ENCODE assay signal across 1 cellular context in the genomic region with DNA sequence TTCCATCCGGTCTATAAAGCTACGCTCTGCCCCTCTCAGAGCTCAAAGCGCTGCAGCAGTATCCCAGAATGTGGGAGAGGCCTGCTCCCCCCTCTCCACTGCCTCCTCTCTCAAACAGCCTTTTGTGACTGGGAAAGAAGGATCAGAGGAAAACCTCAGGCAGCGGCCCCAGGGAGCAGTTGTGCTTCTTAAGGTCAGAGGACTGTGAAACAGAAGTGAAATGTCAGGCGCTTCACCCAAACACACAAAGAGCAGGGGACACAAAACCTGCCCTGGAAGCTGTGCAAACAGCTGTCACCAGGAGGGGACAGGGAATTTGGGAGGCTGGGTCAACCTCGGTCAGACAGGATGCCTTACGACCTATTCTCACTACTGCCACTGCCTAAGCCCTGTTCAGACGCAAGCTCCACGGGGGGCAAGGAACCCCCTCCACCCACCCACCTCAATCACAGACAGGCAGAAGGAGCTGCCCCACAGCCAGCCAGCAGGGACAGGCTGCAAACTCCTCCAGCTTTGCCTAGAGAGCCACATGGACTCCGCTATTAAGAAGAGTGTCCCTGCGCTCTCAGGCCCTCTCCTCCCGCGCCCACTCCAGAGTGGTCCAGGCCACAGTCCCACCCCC.
TF ChIP-seq lines count a peak whose summit lies in the region.

No MANE protein-coding gene starts in this region.

TF ChIP-seq in GM23338, 12 proteins besides CTCF, POLR2A, EP300 and RAD21 (continued from another document):
- TF ChIP-seq, protein P1, sequence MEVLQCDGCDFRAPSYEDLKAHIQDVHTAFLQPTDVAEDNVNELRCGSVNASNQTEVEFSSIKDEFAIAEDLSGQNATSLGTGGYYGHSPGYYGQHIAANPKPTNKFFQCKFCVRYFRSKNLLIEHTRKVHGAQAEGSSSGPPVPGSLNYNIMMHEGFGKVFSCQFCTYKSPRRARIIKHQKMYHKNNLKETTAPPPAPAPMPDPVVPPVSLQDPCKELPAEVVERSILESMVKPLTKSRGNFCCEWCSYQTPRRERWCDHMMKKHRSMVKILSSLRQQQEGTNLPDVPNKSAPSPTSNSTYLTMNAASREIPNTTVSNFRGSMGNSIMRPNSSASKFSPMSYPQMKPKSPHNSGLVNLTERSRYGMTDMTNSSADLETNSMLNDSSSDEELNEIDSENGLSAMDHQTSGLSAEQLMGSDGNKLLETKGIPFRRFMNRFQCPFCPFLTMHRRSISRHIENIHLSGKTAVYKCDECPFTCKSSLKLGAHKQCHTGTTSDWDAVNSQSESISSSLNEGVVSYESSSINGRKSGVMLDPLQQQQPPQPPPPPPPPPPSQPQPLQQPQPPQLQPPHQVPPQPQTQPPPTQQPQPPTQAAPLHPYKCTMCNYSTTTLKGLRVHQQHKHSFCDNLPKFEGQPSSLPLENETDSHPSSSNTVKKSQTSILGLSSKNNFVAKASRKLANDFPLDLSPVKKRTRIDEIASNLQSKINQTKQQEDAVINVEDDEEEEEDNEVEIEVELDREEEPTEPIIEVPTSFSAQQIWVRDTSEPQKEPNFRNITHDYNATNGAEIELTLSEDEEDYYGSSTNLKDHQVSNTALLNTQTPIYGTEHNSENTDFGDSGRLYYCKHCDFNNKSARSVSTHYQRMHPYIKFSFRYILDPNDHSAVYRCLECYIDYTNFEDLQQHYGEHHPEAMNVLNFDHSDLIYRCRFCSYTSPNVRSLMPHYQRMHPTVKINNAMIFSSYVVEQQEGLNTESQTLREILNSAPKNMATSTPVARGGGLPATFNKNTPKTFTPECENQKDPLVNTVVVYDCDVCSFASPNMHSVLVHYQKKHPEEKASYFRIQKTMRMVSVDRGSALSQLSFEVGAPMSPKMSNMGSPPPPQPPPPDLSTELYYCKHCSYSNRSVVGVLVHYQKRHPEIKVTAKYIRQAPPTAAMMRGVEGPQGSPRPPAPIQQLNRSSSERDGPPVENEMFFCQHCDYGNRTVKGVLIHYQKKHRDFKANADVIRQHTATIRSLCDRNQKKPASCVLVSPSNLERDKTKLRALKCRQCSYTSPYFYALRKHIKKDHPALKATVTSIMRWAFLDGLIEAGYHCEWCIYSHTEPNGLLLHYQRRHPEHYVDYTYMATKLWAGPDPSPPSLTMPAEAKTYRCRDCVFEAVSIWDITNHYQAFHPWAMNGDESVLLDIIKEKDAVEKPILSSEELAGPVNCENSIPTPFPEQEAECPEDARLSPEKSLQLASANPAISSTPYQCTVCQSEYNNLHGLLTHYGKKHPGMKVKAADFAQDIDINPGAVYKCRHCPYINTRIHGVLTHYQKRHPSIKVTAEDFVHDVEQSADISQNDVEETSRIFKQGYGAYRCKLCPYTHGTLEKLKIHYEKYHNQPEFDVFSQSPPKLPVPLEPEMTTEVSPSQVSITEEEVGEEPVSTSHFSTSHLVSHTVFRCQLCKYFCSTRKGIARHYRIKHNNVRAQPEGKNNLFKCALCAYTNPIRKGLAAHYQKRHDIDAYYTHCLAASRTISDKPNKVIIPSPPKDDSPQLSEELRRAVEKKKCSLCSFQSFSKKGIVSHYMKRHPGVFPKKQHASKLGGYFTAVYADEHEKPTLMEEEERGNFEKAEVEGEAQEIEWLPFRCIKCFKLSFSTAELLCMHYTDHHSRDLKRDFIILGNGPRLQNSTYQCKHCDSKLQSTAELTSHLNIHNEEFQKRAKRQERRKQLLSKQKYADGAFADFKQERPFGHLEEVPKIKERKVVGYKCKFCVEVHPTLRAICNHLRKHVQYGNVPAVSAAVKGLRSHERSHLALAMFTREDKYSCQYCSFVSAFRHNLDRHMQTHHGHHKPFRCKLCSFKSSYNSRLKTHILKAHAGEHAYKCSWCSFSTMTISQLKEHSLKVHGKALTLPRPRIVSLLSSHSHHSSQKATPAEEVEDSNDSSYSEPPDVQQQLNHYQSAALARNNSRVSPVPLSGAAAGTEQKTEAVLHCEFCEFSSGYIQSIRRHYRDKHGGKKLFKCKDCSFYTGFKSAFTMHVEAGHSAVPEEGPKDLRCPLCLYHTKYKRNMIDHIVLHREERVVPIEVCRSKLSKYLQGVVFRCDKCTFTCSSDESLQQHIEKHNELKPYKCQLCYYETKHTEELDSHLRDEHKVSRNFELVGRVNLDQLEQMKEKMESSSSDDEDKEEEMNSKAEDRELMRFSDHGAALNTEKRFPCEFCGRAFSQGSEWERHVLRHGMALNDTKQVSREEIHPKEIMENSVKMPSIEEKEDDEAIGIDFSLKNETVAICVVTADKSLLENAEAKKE (CRISPR knock-in tag; IDR thresholded peaks at IDR 0.05) = no peak
- TF ChIP-seq ZNF331 (CRISPR knock-in tag; IDR thresholded peaks at IDR 0.05; ENCODE audit: low read depth) = no peak
- TF ChIP-seq REST (IDR thresholded peaks at IDR 0.05; ENCODE audit: unreplicated experiment) = no peak
- no peak for TF ChIP-seq EZH2 (IDR thresholded peaks at IDR 0.05; ENCODE audit: low read depth, unreplicated experiment)
- TF ChIP-seq JUNB (IDR thresholded peaks at IDR 0.05; ENCODE audit: unreplicated experiment) = no peak
